In genomic region chr15:45402162-45402954, GRCh38 we compare ENCODE assay signal across 8 cellular contexts. TPM values are rescaled to one million over a fixed set of nuclear protein-coding genes. Genes with fewer than 3 reads are reported as not detected.
DNase-seq lines count a peak whose midpoint lies in the region; ATAC-seq, FAIRE-seq and TF ChIP-seq lines count a peak whose summit lies in the region.

No MANE protein-coding gene starts in this region.

- H3F3A ChIP-seq in MM.1S (ENCODE audit: insufficient read depth, low read length) (peaks cover 11% of the 10 kb centered on the region), neural cell (ENCODE audit: insufficient read depth, low read length, poor library complexity, severe bottlenecking) (no peaks in the 10 kb centered on the region)

- no peaks in the 10 kb centered on the region for H3K9me3 Mint-ChIP-seq in stimulated activated naive CD8-positive, alpha-beta T cell treated with anti-CD3 and anti-CD28 coated beads, Interleukin-15, amount 100 ng/mL, for 72 hours

- H4K20me1 ChIP-seq in MM.1S (ENCODE audit: insufficient read depth, low read length) (no peaks in the 10 kb centered on the region), neural cell (ENCODE audit: insufficient read depth) (no peaks in the 10 kb centered on the region)

- FAIRE-seq in G401.6 (lab: Jason Lieb, UNC) = peak; percentile 96

- peak; percentile 98 for DNase-seq in HCEC 1CT
- DNase-seq in MM.1S = peak; percentile 100
- peak; percentile 84 for DNase-seq in SHP77 treated with DMSO at 0.1 percent for 48 hours (lab: John Stamatoyannopoulos, UW)
- DNase-seq in activated gamma-delta T cell treated with Interleukin-2 at 50 U/mL for 16 hours = peak; percentile 96
- DNase-seq in foreskin fibroblast = peak; percentile 99 to 100
- DNase-seq in stimulated activated naive CD8-positive, alpha-beta T cell treated with anti-CD3 and anti-CD28 coated beads, Interleukin-15, amount 100 ng/mL, for 72 hours = peak; percentile 95 to 96

- no peak for TF ChIP-seq RAD21 in neural cell (conservative IDR thresholded peaks at IDR 0.05)

- H3K27me3 Mint-ChIP-seq in stimulated activated naive CD8-positive, alpha-beta T cell treated with anti-CD3 and anti-CD28 coated beads, Interleukin-15, amount 100 ng/mL, for 72 hours = no peaks in the 10 kb centered on the region

- TF ChIP-seq EP300 in neural cell (conservative IDR thresholded peaks at IDR 0.05; ENCODE audit: poor library complexity, severe bottlenecking) = no peak

- peak; percentile 96 for ATAC-seq in stimulated activated naive CD8-positive, alpha-beta T cell treated with anti-CD3 and anti-CD28 coated beads, Interleukin-15, amount 100 ng/mL, for 72 hours

- H3K4me2 ChIP-seq in MM.1S (ENCODE audit: low read depth, low read length) = peak overlapping the region; percentile 85
- peak overlapping the region; percentile 71 for H3K4me2 ChIP-seq in neural cell (ENCODE audit: low read length)

- H3K27ac ChIP-seq in MM.1S (ENCODE audit: low read length) (peak overlapping the region; percentile 84), neural cell (ENCODE audit: low read length) (peak overlapping the region; percentile 87)

- TF ChIP-seq CTCF in MM.1S (IDR thresholded peaks at IDR 0.05; ENCODE audit: low read length) (no peak), foreskin fibroblast (IDR thresholded peaks at IDR 0.05; ENCODE audit: low read depth, low read length) (no peak), neural cell (IDR thresholded peaks at IDR 0.05; ENCODE audit: poor library complexity, severe bottlenecking) (no peak)

- peak overlapping the region; percentile 83 for H3K4me3 ChIP-seq in MM.1S (ENCODE audit: low read length)
- peak overlapping the region; percentile 68 to 86 for H3K4me3 ChIP-seq in foreskin fibroblast (ENCODE audit: low read depth in 1 of 2, low read length in 2 of 2)
- H3K4me3 ChIP-seq in neural cell (ENCODE audit: low read length) = peak overlapping the region; percentile 95

- H3K4me1 Mint-ChIP-seq in stimulated activated naive CD8-positive, alpha-beta T cell treated with anti-CD3 and anti-CD28 coated beads, Interleukin-15, amount 100 ng/mL, for 72 hours = peaks cover 50% of the 10 kb centered on the region

- H3K9me3 ChIP-seq in MM.1S (replicated peaks; ENCODE audit: insufficient read depth, low read length) = no peaks in the 10 kb centered on the region
- H3K9me3 ChIP-seq in neural cell (ENCODE audit: low read length) = no peaks in the 10 kb centered on the region

- H3K9ac ChIP-seq in MM.1S (ENCODE audit: low read length) (peak overlapping the region; percentile 89), neural cell (ENCODE audit: low read length) (peak overlapping the region; percentile 90)

- H3K36me3 ChIP-seq in MM.1S (replicated peaks; ENCODE audit: insufficient read depth, low read length) = peaks cover 7% of the 10 kb centered on the region
- peaks cover 6% of the 10 kb centered on the region for H3K36me3 ChIP-seq in neural cell (ENCODE audit: insufficient read depth, low read length)

- H3K27me3 ChIP-seq in MM.1S (replicated peaks; ENCODE audit: insufficient read depth, low read length) (no peaks in the 10 kb centered on the region), neural cell (ENCODE audit: insufficient read depth, low read depth, low read length) (no peaks in the 10 kb centered on the region)

- H3K79me2 ChIP-seq in MM.1S (ENCODE audit: low read length) (peaks cover 38% of the 10 kb centered on the region), neural cell (replicated peaks; ENCODE audit: insufficient read depth, low read length) (peaks cover 19% of the 10 kb centered on the region)

- H2AFZ ChIP-seq in MM.1S (ENCODE audit: low read length) (peak overlapping the region; percentile 90), neural cell (ENCODE audit: low read depth, low read length) (peak overlapping the region; percentile 74)

- no peaks in the 10 kb centered on the region for H3K9me2 ChIP-seq in MM.1S (replicated peaks; ENCODE audit: insufficient read depth, low read length)
- no peaks in the 10 kb centered on the region for H3K9me2 ChIP-seq in neural cell (ENCODE audit: insufficient read depth, low read length)

- peak overlapping the region; percentile 91 to 96 for H3K27ac Mint-ChIP-seq in stimulated activated naive CD8-positive, alpha-beta T cell treated with anti-CD3 and anti-CD28 coated beads, Interleukin-15, amount 100 ng/mL, for 72 hours

- peaks cover 18% of the 10 kb centered on the region for H3K4me1 ChIP-seq in MM.1S (ENCODE audit: low read length)

- H3K4me3 Mint-ChIP-seq in stimulated activated naive CD8-positive, alpha-beta T cell treated with anti-CD3 and anti-CD28 coated beads, Interleukin-15, amount 100 ng/mL, for 72 hours = peak overlapping the region; percentile 92 to 96

TF ChIP-seq in neural cell, 6 proteins besides CTCF, POLR2A, EP300 and RAD21:
- TF ChIP-seq REST (IDR thresholded peaks at IDR 0.05; ENCODE audit: borderline replicate concordance) (peak; percentile 39), MXI1 (conservative IDR thresholded peaks at IDR 0.05; ENCODE audit: poor library complexity, severe bottlenecking) (peak; percentile 85), SMC3 (conservative IDR thresholded peaks at IDR 0.05; ENCODE audit: poor library complexity) (no peak), EZH2 (IDR thresholded peaks at IDR 0.05; ENCODE audit: borderline replicate concordance, insufficient read depth, low read length, poor library complexity, severe bottlenecking) (no peak), POLR2AphosphoS5 (IDR thresholded peaks at IDR 0.05) (peak; percentile 91), TAF1 (IDR thresholded peaks at IDR 0.05; ENCODE audit: low read depth) (peak; percentile 42)

RNA-seq across cellular contexts. Expression of gene GATM, which starts 24.0 kb away (rescaled TPM):
- 13.3 and 15.8 TPM in 2 replicates for polyA plus RNA-seq in neural cell
- polyA minus RNA-seq in neural cell = 9.5 and 9.7 TPM in 2 replicates

Comparison
In these comparisons a context has a peak if more than half of its experiments do, and no peak if none do; other contexts are left out.
1. Peak in every context shown above with its lines: DNase-seq, ATAC-seq, H3K4me3 ChIP-seq and H3K27ac ChIP-seq.